In genomic region chr3:51580418-51580817, GRCh38 we compare ENCODE assay signal across 1 cellular context.
A peak's percentile ranks its signal among the peaks of the same experiment; 100 is the strongest.
TF ChIP-seq lines count a peak whose summit lies in the region.

No MANE protein-coding gene starts in this region.

TF ChIP-seq in H1, 55 proteins besides CTCF, POLR2A, EP300 and RAD21:
- TF ChIP-seq CHD7 (IDR thresholded peaks at IDR 0.05; ENCODE audit: insufficient replicate concordance, low read length) (no peak), TEAD4 (IDR thresholded peaks at IDR 0.05; ENCODE audit: low read depth, low read length) (0 out of 2 replicates have a peak, but pooled peaks have one; percentile 11), SUZ12 (IDR thresholded peaks at IDR 0.05; ENCODE audit: low read length) (no peak), YY1 (IDR thresholded peaks at IDR 0.05; ENCODE audit: low read depth, low read length) (no peak), SP1 (IDR thresholded peaks at IDR 0.05; ENCODE audit: low read depth, low read length) (no peak), JUN (IDR thresholded peaks at IDR 0.05; ENCODE audit: low read depth, low read length) (no peak), BCL11A (IDR thresholded peaks at IDR 0.05; ENCODE audit: low read depth in 2 of 2, low read length in 2 of 2) (no peak)
